Comparison of ENCODE assay signal across 18 cellular contexts in genomic region chr17:81169870-81170309, GRCh38. TPM values are rescaled to one million over a fixed set of nuclear protein-coding genes. Genes with fewer than 3 reads are reported as not detected.
DNase-seq lines count a peak whose midpoint lies in the region; ATAC-seq, FAIRE-seq and TF ChIP-seq lines count a peak whose summit lies in the region.
"Had no signal": no experiment of that assay in that cellular context is flagged by ENCODE, and none has a peak within 500 bp of the region (broad histone marks: within the 10 kb centered on the region; RNA-seq: fewer than 3 reads in every experiment).

No MANE protein-coding gene starts in this region.

- CTCF ChIA-PET in GM12878 (lab: Yijun Ruan, JAX) = no interaction called here

- no peak for FAIRE-seq in GM12878 (lab: Jason Lieb, UNC)

- ATAC-seq in Right ventricle myocardium inferior (no peak), GM12878 (no peak), GM19463 (IDR thresholded peaks at IDR 0.05; ENCODE audit: unreplicated experiment) (no peak)

- H3K4me2 ChIP-seq in GM12878 (ENCODE audit: control insufficient read depth, insufficient read depth) (no peak overlapping the region), mesenchymal stem cell (ENCODE audit: low read length, poor library complexity, severe bottlenecking) (no peak overlapping the region)
- H3K4me2 ChIP-seq: BLaER1 had no signal

- H3K36me3 ChIP-seq in right atrium auricular region (no peaks in the 10 kb centered on the region), GM12878 (ENCODE audit: control insufficient read depth in 2 of 2, insufficient read depth in 2 of 2, low read length in 1 of 2) (no peaks in the 10 kb centered on the region), mesenchymal stem cell (ENCODE audit: control insufficient read depth in 1 of 2, insufficient read depth in 2 of 2, low read depth in 1 of 2, low read length in 2 of 2) (no peaks in the 10 kb centered on the region)
- H3K36me3 ChIP-seq: BLaER1 had no signal

- RAD21 ChIA-PET in GM12878 (lab: Charles Lee; ENCODE audit: unreplicated experiment) = no interaction called here

- no peak overlapping the region for H3K23ac ChIP-seq in mesenchymal stem cell (ENCODE audit: low read length in 2 of 2)

- no peak overlapping the region for H2BK12ac ChIP-seq in mesenchymal stem cell (ENCODE audit: low read length in 2 of 2)

- H3K4me1 ChIP-seq in right atrium auricular region = peaks cover 0 to 9% of the 10 kb centered on the region in 2 donors
- H3K4me1 ChIP-seq in GM12878 (ENCODE audit: control insufficient read depth, insufficient read depth, low read length) = no peaks in the 10 kb centered on the region
- peaks cover 8% of the 10 kb centered on the region for H3K4me1 ChIP-seq in mesenchymal stem cell (ENCODE audit: control insufficient read depth, insufficient read depth, low read depth, low read length)

- H3K4me3 ChIP-seq in right atrium auricular region (no peak overlapping the region), GM12878 (no peak overlapping the region), mesenchymal stem cell (ENCODE audit: insufficient read depth in 1 of 2, low read depth in 1 of 2, low read length in 2 of 2) (no peak overlapping the region)
- H3K4me3 ChIP-seq: BLaER1 had no signal

- H4K91ac ChIP-seq in mesenchymal stem cell (ENCODE audit: low read length) = peak overlapping the region; percentile 21

- SMC1A ChIA-PET in GM12878 (lab: Charles Lee; ENCODE audit: uncharacterized antibody, unreplicated experiment) = no interaction called here

- no peak for TF ChIP-seq RAD21 in GM12878 (IDR thresholded peaks at IDR 0.05; ENCODE audit: insufficient read depth, low read depth, low read length)

- H2AFZ ChIP-seq in GM12878 (ENCODE audit: control insufficient read depth, low read depth, low read length) (no peak overlapping the region), mesenchymal stem cell (ENCODE audit: low read depth, low read length) (no peak overlapping the region)

- no peak overlapping the region for H3K18ac ChIP-seq in mesenchymal stem cell (ENCODE audit: low read depth in 1 of 2, low read length in 2 of 2)

- peak overlapping the region in 1 of 2 experiments; percentile 21 for H3K14ac ChIP-seq in mesenchymal stem cell (ENCODE audit: low read length in 2 of 2)

- POLR2A ChIA-PET in GM12878 (lab: Charles Lee) = no interaction called here

- H3K27ac ChIP-seq in right atrium auricular region = no peak overlapping the region
- no peak overlapping the region for H3K27ac ChIP-seq in GM12878 (ENCODE audit: control insufficient read depth, insufficient read depth)
- no peak overlapping the region for H3K27ac ChIP-seq in mesenchymal stem cell (ENCODE audit: low read length, poor library complexity, severe bottlenecking)
- H3K27ac ChIP-seq: 22Rv1, BLaER1 had no signal

- no peaks in the 10 kb centered on the region for H3K79me1 ChIP-seq in mesenchymal stem cell (replicated peaks; ENCODE audit: low read length, poor library complexity, severe bottlenecking)

- no peak overlapping the region for H3K9ac ChIP-seq in GM12878 (ENCODE audit: control insufficient read depth, insufficient read depth, low read length)
- no peak overlapping the region for H3K9ac ChIP-seq in mesenchymal stem cell (ENCODE audit: low read length)
- H3K9ac ChIP-seq: BLaER1 had no signal

- H3K4ac ChIP-seq in mesenchymal stem cell (ENCODE audit: low read depth in 1 of 2, low read length in 2 of 2) = no peak overlapping the region

- in situ Hi-C loops in GM12878 (cut with MboI) (loop anchor here (5.0 kb wide), 1 partner anchor 47 kb away; no protein-coding TSS in a partner anchor), KBM-7 (cut with MboI; ENCODE audit: low pct_unique_long_range_greater_than_20kb, low sequenced_read_pairs) (no loop called here)

- DNase-seq in Right ventricle myocardium inferior (ENCODE audit: missing footprints) (peak; percentile 40), right atrium auricular region (ENCODE audit: low spot score) (no peak), GM12878 (ENCODE audit: low read depth, low spot score) (no peak), mesenchymal stem cell (no peak), KBM-7 (no peak)
- DNase-seq in central memory CD4-positive, alpha-beta T cell = no peak
- DNase-seq: AML-193; Caco-2; CD8-positive, alpha-beta memory T cell; DND-41; GF-D8; HCEC 1CT; Karpas-422 had no signal

- TF ChIP-seq POLR2A in GM12878 (IDR thresholded peaks at IDR 0.05; ENCODE audit: low read depth, low read length) = no peak

- H2BK5ac ChIP-seq in mesenchymal stem cell (ENCODE audit: low read depth, low read length, poor library complexity, severe bottlenecking) = no peak overlapping the region

- no peak for TF ChIP-seq EP300 in GM12878 (IDR thresholded peaks at IDR 0.05; ENCODE audit: borderline replicate concordance in 1 of 2, control insufficient read depth in 1 of 2, low read depth in 2 of 2, low read length in 2 of 2)

- TF ChIP-seq CTCF in right atrium auricular region (IDR thresholded peaks at IDR 0.05) (no peak), GM12878 (IDR thresholded peaks at IDR 0.05 in 2 of 3, conservative IDR thresholded peaks at IDR 0.05 in 1 of 3; ENCODE audit: control insufficient read depth in 2 of 3, extremely low read depth in 1 of 3, insufficient read depth in 1 of 3, low read depth in 3 of 3, low read length in 3 of 3) (no peak)

- H2AK5ac ChIP-seq in mesenchymal stem cell (ENCODE audit: low read length, severe bottlenecking) = no peak overlapping the region

- H2BK120ac ChIP-seq in mesenchymal stem cell (ENCODE audit: low read depth, low read length) = no peak overlapping the region

- H4K8ac ChIP-seq in mesenchymal stem cell (ENCODE audit: low read length) = peak overlapping the region; percentile 0

- no peaks in the 10 kb centered on the region for H3K27me3 ChIP-seq in right atrium auricular region
- H3K27me3 ChIP-seq in GM12878 (replicated peaks in 1 of 2; ENCODE audit: control insufficient read depth in 2 of 2, insufficient read depth in 2 of 2, low read length in 1 of 2) = no peaks in the 10 kb centered on the region; a peak in 3 of 4 replicates
- H3K27me3 ChIP-seq in mesenchymal stem cell (ENCODE audit: control insufficient read depth in 1 of 2, insufficient read depth in 1 of 2, low read length in 2 of 2) = peaks cover 35 to 48% of the 10 kb centered on the region in 2 experiments

- no peak overlapping the region for H2BK15ac ChIP-seq in mesenchymal stem cell (ENCODE audit: low read depth, poor library complexity, severe bottlenecking)

- 32% methylated on average over 3 of the region's 3 CpGs for WGBS in GM12878 (ENCODE audit: insufficient coverage, insufficient replicate concordance, low lambda C conversion rate, missing lambda C conversion rate)
- 76% methylated on average over 3 of the region's 3 CpGs for WGBS in mesenchymal stem cell

- no peaks in the 10 kb centered on the region for H4K20me1 ChIP-seq in GM12878 (ENCODE audit: control insufficient read depth, insufficient read depth)

- H3K79me2 ChIP-seq in GM12878 (ENCODE audit: control insufficient read depth, insufficient read depth, low read length) = no peaks in the 10 kb centered on the region

- H3K9me3 ChIP-seq in right atrium auricular region (no peaks in the 10 kb centered on the region), GM12878 (replicated peaks; ENCODE audit: control insufficient read depth, insufficient read depth, low read length) (no peaks in the 10 kb centered on the region), mesenchymal stem cell (ENCODE audit: control insufficient read depth, low read length) (no peaks in the 10 kb centered on the region)
- H3K9me3 ChIP-seq: BLaER1 had no signal

- intact Hi-C loops in Right ventricle myocardium inferior (cut with DNase I) = no loop called here
- intact Hi-C loops in GM12878 (cut with micrococcal nuclease; ENCODE audit: unreplicated experiment) = no loop called here

- BruUV-seq in GM12878 (replicated peaks; lab: Mats Ljungman, UMichigan) = no TSS peak

RNA-seq across cellular contexts. Expression of gene AATK, which starts 3.9 kb away (rescaled TPM):
- total RNA-seq in Right ventricle myocardium inferior (10.1 TPM), right atrium auricular region (1 to 10 TPM; 5.4 to 6.5 TPM), GM12878 (2014; rRNA removed) (0.05 TPM in 1 of 2 replicates, not detected in the other), GM12878 (2014; rRNA removed; fragmentation: Illumina TruSeq; extraction: Trizol) (not detected in 2 replicates), GM12878 (2021) (not detected in 2 replicates)
- not detected in 2 replicates for total RNA-seq in GM12878 (2013; cell fraction: nucleolus; rRNA removed)
- polyA plus RNA-seq in GM12878 (2011; ENCODE audit: low read depth) = not detected
- polyA plus RNA-seq in GM12878 (2011; rRNA removed) (0.04 and 0.09 TPM in 2 replicates), GM12878 (2014; fragmentation: Illumina TruSeq; extraction: Trizol) (not detected in 2 replicates), GM12878 (2014; fragmentation: Nextera tagmentation; extraction: Ambion mirVana) (not detected), GM12878 (2014; rRNA removed) (0.01 TPM in 1 of 2 replicates, not detected in the other), GM12878 (2016; fragmentation: Nextera tagmentation; extraction: Ambion mirVana) (not detected)
- 0.05 and 0.07 TPM in 2 replicates for polyA plus RNA-seq in GM12878 (2011; cell fraction: cytosol; rRNA removed)
- polyA plus RNA-seq in GM12878 (2011; cell fraction: nucleus; rRNA removed) = 0.25 and 0.28 TPM in 2 replicates
- polyA plus RNA-seq in GM12878 (2012) = 0.10 TPM in 1 of 2 replicates, not detected in the other
- not detected in 2 replicates for polyA minus RNA-seq in GM12878 (2011; rRNA and poly(A)+ RNA removed)
- 0.67 and 1.8 TPM in 2 replicates for polyA minus RNA-seq in GM12878 (2011; cell fraction: cytosol; rRNA and poly(A)+ RNA removed)
- polyA minus RNA-seq in GM12878 (2011; cell fraction: nucleus; rRNA and poly(A)+ RNA removed) = 0.12 and 1.1 TPM in 2 replicates
- polyA plus RNA-seq in mesenchymal stem cell (2013, experiment 1 of 2) = 0.29 TPM
- 0.40 TPM for polyA plus RNA-seq in mesenchymal stem cell (2013, experiment 2 of 2)
- polyA plus RNA-seq: CD8-positive, alpha-beta memory T cell had no signal

RNA-seq across cellular contexts. Expression of gene PVALEF, which starts 4.6 kb away (rescaled TPM):
- total RNA-seq in Right ventricle myocardium inferior (not detected), right atrium auricular region (not detected), GM12878 (2014; rRNA removed) (not detected in 2 replicates), GM12878 (2014; rRNA removed; fragmentation: Illumina TruSeq; extraction: Trizol) (not detected in 2 replicates), GM12878 (2021) (not detected in 2 replicates)
- total RNA-seq in GM12878 (2013; cell fraction: nucleolus; rRNA removed) = not detected in 2 replicates
- not detected for polyA plus RNA-seq in GM12878 (2011; ENCODE audit: low read depth)
- polyA plus RNA-seq in GM12878 (2011; rRNA removed) (not detected in 2 replicates), GM12878 (2014; fragmentation: Illumina TruSeq; extraction: Trizol) (not detected in 2 replicates), GM12878 (2014; fragmentation: Nextera tagmentation; extraction: Ambion mirVana) (not detected), GM12878 (2014; rRNA removed) (not detected in 2 replicates), GM12878 (2016; fragmentation: Nextera tagmentation; extraction: Ambion mirVana) (not detected)
- polyA plus RNA-seq in GM12878 (2011; cell fraction: cytosol; rRNA removed) = not detected in 2 replicates
- not detected in 2 replicates for polyA plus RNA-seq in GM12878 (2011; cell fraction: nucleus; rRNA removed)
- polyA plus RNA-seq in GM12878 (2012) = not detected in 2 replicates
- not detected in 2 replicates for polyA minus RNA-seq in GM12878 (2011; rRNA and poly(A)+ RNA removed)
- not detected in 2 replicates for polyA minus RNA-seq in GM12878 (2011; cell fraction: cytosol; rRNA and poly(A)+ RNA removed)
- polyA minus RNA-seq in GM12878 (2011; cell fraction: nucleus; rRNA and poly(A)+ RNA removed) = not detected in 2 replicates
- not detected for polyA plus RNA-seq in mesenchymal stem cell (2013, experiment 1 of 2)
- not detected for polyA plus RNA-seq in mesenchymal stem cell (2013, experiment 2 of 2)
- total RNA-seq: A673; Caco-2; CD8-positive, alpha-beta memory T cell; H4 had no signal
- polyA plus RNA-seq: CD8-positive, alpha-beta memory T cell had no signal

RNA-seq across cellular contexts. Expression of gene CEP131, which starts 52.9 kb away (rescaled TPM):
- total RNA-seq in Right ventricle myocardium inferior = 8.9 TPM
- total RNA-seq in right atrium auricular region = 1 to 10 TPM; 5.5 to 6.2 TPM
- total RNA-seq in GM12878 (2013; cell fraction: nucleolus; rRNA removed) = 11.0 and 14.3 TPM in 2 replicates
- 8.0 and 10.2 TPM in 2 replicates for total RNA-seq in GM12878 (2014; rRNA removed)
- 3.0 and 3.3 TPM in 2 replicates for total RNA-seq in GM12878 (2014; rRNA removed; fragmentation: Illumina TruSeq; extraction: Trizol)
- 15.2 and 17.3 TPM in 2 replicates for total RNA-seq in GM12878 (2021)
- polyA plus RNA-seq in GM12878 (2011; ENCODE audit: low read depth) = 2.8 TPM
- 1.3 and 2.9 TPM in 2 replicates for polyA plus RNA-seq in GM12878 (2011; rRNA removed)
- polyA plus RNA-seq in GM12878 (2011; cell fraction: cytosol; rRNA removed) = 3.6 and 6.3 TPM in 2 replicates
- polyA plus RNA-seq in GM12878 (2011; cell fraction: nucleus; rRNA removed) = 20.6 and 36.0 TPM in 2 replicates
- 9.0 and 10.9 TPM in 2 replicates for polyA plus RNA-seq in GM12878 (2012)
- 0.17 and 1.3 TPM in 2 replicates for polyA plus RNA-seq in GM12878 (2014; fragmentation: Illumina TruSeq; extraction: Trizol)
- polyA plus RNA-seq in GM12878 (2014; fragmentation: Nextera tagmentation; extraction: Ambion mirVana) = under 1 TPM; 0.05 to 0.64 TPM
- 13.7 and 16.6 TPM in 2 replicates for polyA plus RNA-seq in GM12878 (2014; rRNA removed)
- 10 to 100 TPM; 14.1 to 14.3 TPM for polyA plus RNA-seq in GM12878 (2016; fragmentation: Nextera tagmentation; extraction: Ambion mirVana)
- polyA minus RNA-seq in GM12878 (2011; rRNA and poly(A)+ RNA removed) = 1.1 and 3.3 TPM in 2 replicates
- polyA minus RNA-seq in GM12878 (2011; cell fraction: cytosol; rRNA and poly(A)+ RNA removed) = 6.8 TPM in 2 replicates
- polyA minus RNA-seq in GM12878 (2011; cell fraction: nucleus; rRNA and poly(A)+ RNA removed) = 3.3 and 7.2 TPM in 2 replicates
- polyA plus RNA-seq in mesenchymal stem cell (2013, experiment 1 of 2) = 4.5 TPM
- 4.3 TPM for polyA plus RNA-seq in mesenchymal stem cell (2013, experiment 2 of 2)
